16 cellular contexts compared by ENCODE assay signal in genomic region chr5:174900176-174900692, GRCh38.
"Had no signal": no experiment of that assay in that cellular context is flagged by ENCODE, and none has a peak within 500 bp of the region (broad histone marks: within the 10 kb centered on the region; RNA-seq: fewer than 3 reads in every experiment).

No MANE protein-coding gene starts in this region.

- H3K4me3 Mint-ChIP-seq: brain; endodermal cell; immature natural killer cell; natural killer cell; stimulated activated effector memory CD8-positive, alpha-beta T cell treated with anti-CD3 and anti-CD28 coated beads, Interleukin-12 subunit alpha, Interleukin-12 subunit beta, amount 100 ng/mL, for 72 hours; WTC11 had no signal

- H3K27ac ChIP-seq: tibial artery had no signal

- ATAC-seq: left colon; natural killer cell; right cardiac atrium; stimulated activated effector memory CD8-positive, alpha-beta T cell treated with anti-CD3 and anti-CD28 coated beads, Interleukin-12 subunit alpha, Interleukin-12 subunit beta, amount 100 ng/mL, for 72 hours; WTC11 had no signal

- H3K27ac Mint-ChIP-seq: brain; endodermal cell; immature natural killer cell; natural killer cell; stimulated activated effector memory CD8-positive, alpha-beta T cell treated with anti-CD3 and anti-CD28 coated beads, Interleukin-12 subunit alpha, Interleukin-12 subunit beta, amount 100 ng/mL, for 72 hours; WTC11 had no signal

- H3K4me1 ChIP-seq: tibial artery had no signal

- H3K36me3 Mint-ChIP-seq: brain; immature natural killer cell; natural killer cell; stimulated activated effector memory CD8-positive, alpha-beta T cell treated with anti-CD3 and anti-CD28 coated beads, Interleukin-12 subunit alpha, Interleukin-12 subunit beta, amount 100 ng/mL, for 72 hours had no signal

- DNase-seq: activated CD4-positive, alpha-beta T cell treated with anti-CD3 and anti-CD28 coated beads, Interleukin-2, amount 50 U/mL, for 1 hour; activated naive CD4-positive, alpha-beta T cell treated with anti-CD3 and anti-CD28 coated beads, Interleukin-2, amount 50 U/mL, for 16 hours; amniotic stem cell; cerebellar nuclear complex; dermis blood vessel endothelial cell; endodermal cell; erythroblast; glutamatergic neuron; immature natural killer cell; left colon; natural killer cell; right cardiac atrium; tibial artery had no signal

- H3K4me1 Mint-ChIP-seq: brain; immature natural killer cell; natural killer cell; stimulated activated effector memory CD8-positive, alpha-beta T cell treated with anti-CD3 and anti-CD28 coated beads, Interleukin-12 subunit alpha, Interleukin-12 subunit beta, amount 100 ng/mL, for 72 hours had no signal

- H3K36me3 ChIP-seq: tibial artery had no signal

- H3K4me3 ChIP-seq: tibial artery had no signal

- H3K9me3 Mint-ChIP-seq: natural killer cell; stimulated activated effector memory CD8-positive, alpha-beta T cell treated with anti-CD3 and anti-CD28 coated beads, Interleukin-12 subunit alpha, Interleukin-12 subunit beta, amount 100 ng/mL, for 72 hours had no signal
